8 cellular contexts compared by ENCODE assay signal in genomic region chr19:38796154-38796553, GRCh38. TPM values are rescaled to one million over a fixed set of nuclear protein-coding genes. Genes with fewer than 3 reads are reported as not detected.
"Had no signal": no experiment of that assay in that cellular context is flagged by ENCODE, and none has a peak within 500 bp of the region (broad histone marks: within the 10 kb centered on the region; RNA-seq: fewer than 3 reads in every experiment).

No MANE protein-coding gene starts in this region.

- DNase-seq: GDM1, GF-D8 had no signal

- H3K4me3 ChIP-seq: GM12878 had no signal

- FAIRE-seq: G401.6, GM12878, GM12891, GM12892, GM18507, GM19239 had no signal

- ATAC-seq: GM12878 had no signal

RNA-seq across cellular contexts. Expression of gene LGALS7B, which starts 7.2 kb away (rescaled TPM):
- total RNA-seq: GM12878 had no signal
- polyA plus RNA-seq: GM12878 had no signal

RNA-seq across cellular contexts. Expression of gene LGALS7, which starts 22.8 kb away (rescaled TPM):
- total RNA-seq: GM12878 had no signal
